Comparison of ENCODE assay signal across 2 cellular contexts in genomic region chr1:19327736-19328135, GRCh38.
TF ChIP-seq lines count a peak whose summit lies in the region.

No MANE protein-coding gene starts in this region.

TF ChIP-seq in GM12891, 5 proteins besides CTCF, POLR2A, EP300 and RAD21:
- no peak for TF ChIP-seq TAF1 (IDR thresholded peaks at IDR 0.05; ENCODE audit: low read depth, low read length)
- no peak for TF ChIP-seq PAX5 (IDR thresholded peaks at IDR 0.05; ENCODE audit: insufficient read depth, low read length, severe bottlenecking)
- no peak for TF ChIP-seq POLR2AphosphoS5 (IDR thresholded peaks at IDR 0.05; ENCODE audit: low read depth, low read length)
- no peak for TF ChIP-seq POU2F2 (IDR thresholded peaks at IDR 0.05; ENCODE audit: low read depth, low read length)
- no peak for TF ChIP-seq SPI1 (IDR thresholded peaks at IDR 0.05; ENCODE audit: low read depth, low read length)

TF ChIP-seq in HCT116, 20 proteins besides CTCF, POLR2A, EP300 and RAD21:
- TF ChIP-seq REST (IDR thresholded peaks at IDR 0.05; ENCODE audit: low read depth), result no peak
- TF ChIP-seq ZFX (IDR thresholded peaks at IDR 0.05), result no peak
- no peak for TF ChIP-seq ZNF274 (IDR thresholded peaks at IDR 0.05; ENCODE audit: low read depth, low read length)
- no peak for TF ChIP-seq POLR2AphosphoS5 (IDR thresholded peaks at IDR 0.05; ENCODE audit: low read depth, low read length)
- no peak for TF ChIP-seq SRF (IDR thresholded peaks at IDR 0.05; ENCODE audit: low read depth)
- no peak for TF ChIP-seq ELF1 (IDR thresholded peaks at IDR 0.05; ENCODE audit: borderline replicate concordance, low read depth)
- no peak for TF ChIP-seq EZH2phosphoT487 (IDR thresholded peaks at IDR 0.05; ENCODE audit: borderline replicate concordance)
- TF ChIP-seq JUND (IDR thresholded peaks at IDR 0.05), result no peak
- TF ChIP-seq SIN3A (IDR thresholded peaks at IDR 0.05; ENCODE audit: low read depth), result no peak
